ENCODE assay signal across 18 cellular contexts in genomic region chr14:59199205-59199604, GRCh38. TPM values are rescaled to one million over a fixed set of nuclear protein-coding genes. Genes with fewer than 3 reads are reported as not detected.
DNase-seq lines count a peak whose midpoint lies in the region; ATAC-seq and TF ChIP-seq lines count a peak whose summit lies in the region.
"Had no signal": no experiment of that assay in that cellular context is flagged by ENCODE, and none has a peak within 500 bp of the region (broad histone marks: within the 10 kb centered on the region; RNA-seq: fewer than 3 reads in every experiment).

No MANE protein-coding gene starts in this region.

- CTCF ChIA-PET in HEK293T (lab: Yijun Ruan, JAX) = interaction anchor here (0.6 to 1.5 kb wide), 2 partner anchors 9 to 14 kb away, joined by 3 to 6 read pairs; no protein-coding TSS in a partner anchor

- peaks cover 4% of the 10 kb centered on the region for H3K4me1 ChIP-seq in osteoblast (ENCODE audit: insufficient read depth, low read length)
- H3K4me1 ChIP-seq in ovary (ENCODE audit: insufficient read depth) = peaks cover 21% of the 10 kb centered on the region

- intact Hi-C loops in ovary (cut with DNase I) = loop anchor here in 1 of 4 donors (5.0 kb wide), 1 partner anchor 67 kb away; no protein-coding TSS in a partner anchor

- H3K9me3 Mint-ChIP-seq in activated T-helper 17 cell treated with anti-CD3 and anti-CD28 coated beads, Interleukin-2, amount 50 U/mL, for 72 hours = no peaks in the 10 kb centered on the region

- H3K27me3 Mint-ChIP-seq in activated T-helper 17 cell treated with anti-CD3 and anti-CD28 coated beads, Interleukin-2, amount 50 U/mL, for 72 hours = no peaks in the 10 kb centered on the region

- TF ChIP-seq CTCF in GM06990 (IDR thresholded peaks at IDR 0.05; ENCODE audit: insufficient read depth, low read length, poor library complexity, severe bottlenecking) (peak; percentile 3), astrocyte of the spinal cord (IDR thresholded peaks at IDR 0.05; ENCODE audit: low read depth, low read length) (peak; percentile 10), osteoblast (IDR thresholded peaks at IDR 0.05; ENCODE audit: extremely low read depth, low read depth, low read length) (no peak), ovary (IDR thresholded peaks at IDR 0.05) (no peak)

- no peak for TF ChIP-seq POLR2A in ovary (IDR thresholded peaks at IDR 0.05)

- no peaks in the 10 kb centered on the region for H3K27me3 ChIP-seq in GM06990 (replicated peaks; ENCODE audit: control insufficient read depth, insufficient read depth, low read length)
- H3K27me3 ChIP-seq in osteoblast (ENCODE audit: insufficient read depth, low read length) = no peaks in the 10 kb centered on the region
- H3K27me3 ChIP-seq in ovary = no peaks in the 10 kb centered on the region
- H3K27me3 ChIP-seq: left lung, neutrophil had no signal

- no peak overlapping the region for H3K27ac Mint-ChIP-seq in activated T-helper 17 cell treated with anti-CD3 and anti-CD28 coated beads, Interleukin-2, amount 50 U/mL, for 72 hours

- peaks cover 53% of the 10 kb centered on the region for H3K79me2 ChIP-seq in osteoblast (ENCODE audit: insufficient read depth, low read length)

- H3K36me3 Mint-ChIP-seq in activated T-helper 17 cell treated with anti-CD3 and anti-CD28 coated beads, Interleukin-2, amount 50 U/mL, for 72 hours (ENCODE audit: low read depth) = no peaks in the 10 kb centered on the region

- 67 to 76% (median 68%) methylated on average over 5 of the region's 5 CpGs for WGBS in ovary, 3 donors

- no peak overlapping the region for H3K4me3 Mint-ChIP-seq in activated T-helper 17 cell treated with anti-CD3 and anti-CD28 coated beads, Interleukin-2, amount 50 U/mL, for 72 hours

- peaks cover 8% of the 10 kb centered on the region for H4K20me1 ChIP-seq in osteoblast (ENCODE audit: insufficient read depth, low read length)

- no peak for TF ChIP-seq EP300 in ovary (IDR thresholded peaks at IDR 0.05)

- H2AFZ ChIP-seq in osteoblast (ENCODE audit: low read length) = no peak overlapping the region
- H2AFZ ChIP-seq: GM23248 had no signal

- H3K36me3 ChIP-seq in GM06990 (ENCODE audit: control insufficient read depth, insufficient read depth, low read length) (no peaks in the 10 kb centered on the region), osteoblast (ENCODE audit: insufficient read depth, low read length) (no peaks in the 10 kb centered on the region), ovary (no peaks in the 10 kb centered on the region)
- H3K36me3 ChIP-seq: left lung, neutrophil had no signal

- DNase-seq in GM06990 (ENCODE audit: extremely low read depth, insufficient read length) (no peak), HEK293T (ENCODE audit: extremely low spot score) (no peak), astrocyte of the spinal cord (ENCODE audit: low read depth, low spot score) (peak; percentile 32), osteoblast (ENCODE audit: insufficient read length, low spot score, missing footprints) (peak; percentile 49), ovary (no peak)
- DNase-seq: activated CD4-positive, alpha-beta T cell treated with anti-CD3 and anti-CD28 coated beads for 1 hour; activated effector memory CD4-positive, alpha-beta T cell treated with anti-CD3 and anti-CD28 coated beads, Interleukin-2, amount 50 U/mL, for 16 hours; amniotic stem cell; COR-L47; GDM1; GM23248; left lung; NCI-H146; NCI-H345; stimulated activated CD4-positive, alpha-beta T cell treated with anti-CD3 and anti-CD28 coated beads, Interleukin-4, amount 100 ng/mL, for 24 hours had no signal

- H3K4me1 Mint-ChIP-seq in activated T-helper 17 cell treated with anti-CD3 and anti-CD28 coated beads, Interleukin-2, amount 50 U/mL, for 72 hours = peaks cover 4% of the 10 kb centered on the region

- POLR2A ChIA-PET in HEK293T (lab: Yijun Ruan, JAX) = no interaction called here

- in situ Hi-C loops in astrocyte of the spinal cord (cut with HindIII; ENCODE audit: low sequenced_read_pairs) = no loop called here

- no peak overlapping the region for H3K4me2 ChIP-seq in osteoblast (ENCODE audit: insufficient read depth, low read length)

- no peak overlapping the region for H3K4me3 ChIP-seq in GM06990 (replicated peaks; ENCODE audit: low read depth, low read length)
- H3K4me3 ChIP-seq in astrocyte of the spinal cord (ENCODE audit: low read depth, low read length) = no peak overlapping the region
- H3K4me3 ChIP-seq in osteoblast (ENCODE audit: insufficient read depth, low read length) = no peak overlapping the region
- H3K4me3 ChIP-seq in ovary = no peak overlapping the region
- H3K4me3 ChIP-seq: GM23248, left lung had no signal

- H3K27ac ChIP-seq in osteoblast (ENCODE audit: low read depth, low read length) = no peak overlapping the region
- no peak overlapping the region for H3K27ac ChIP-seq in ovary
- H3K27ac ChIP-seq: GM23248, left lung, neutrophil had no signal

- H3K9me3 ChIP-seq in osteoblast (ENCODE audit: low read depth, low read length) = no peaks in the 10 kb centered on the region
- H3K9me3 ChIP-seq in ovary = no peaks in the 10 kb centered on the region
- H3K9me3 ChIP-seq: left lung, neutrophil had no signal

- no peak for ATAC-seq in activated T-helper 17 cell treated with anti-CD3 and anti-CD28 coated beads, Interleukin-2, amount 50 U/mL, for 72 hours (replicated peaks)
- no peak for ATAC-seq in HG02678 (IDR thresholded peaks at IDR 0.05; ENCODE audit: unreplicated experiment)
- ATAC-seq: left lung had no signal

TF ChIP-seq in HEK293T, 16 proteins besides CTCF, POLR2A, EP300 and RAD21:
- TF ChIP-seq NFRKB (IDR thresholded peaks at IDR 0.05) = no peak
- TF ChIP-seq L3MBTL2 (conservative IDR thresholded peaks at IDR 0.05) = 0 out of 2 replicates have a peak, but pooled peaks have one; percentile 21

RNA-seq across cellular contexts. Expression of gene DAAM1, which starts 10.7 kb away (rescaled TPM):
- total RNA-seq in osteoblast (19.5 and 24.2 TPM in 2 replicates), ovary (10 to 100 TPM; 22.7 to 83.3 (median 36.4) TPM)
- 10 to 100 TPM; 19.0 to 35.3 TPM for polyA plus RNA-seq in ovary
- 10 to 100 TPM; 10.5 to 13.8 TPM for total RNA-seq in activated T-helper 17 cell treated with anti-CD3 and anti-CD28 coated beads, Interleukin-2, amount 50 U/mL, for 72 hours

Comparison
In these comparisons a context has a peak if more than half of its experiments do, and no peak if none do; other contexts are left out.
1. DNase-seq: peak in astrocyte of the spinal cord (single experiment) and osteoblast (single experiment); none in GM06990 (single experiment), HEK293T (single experiment) and ovary (0 of 5).
2. CTCF ChIP-seq: peak in GM06990 (single experiment) and astrocyte of the spinal cord (single experiment); none in osteoblast (single experiment) and ovary (0 of 3).